In genomic region chr11:70729949-70730348, GRCh38 we compare ENCODE assay signal across 19 cellular contexts.
DNase-seq lines count a peak whose midpoint lies in the region; TF ChIP-seq lines count a peak whose summit lies in the region.
"Had no signal": no experiment of that assay in that cellular context is flagged by ENCODE, and none has a peak within 500 bp of the region (broad histone marks: within the 10 kb centered on the region; RNA-seq: fewer than 3 reads in every experiment).

No MANE protein-coding gene starts in this region.

- intact Hi-C loops in posterior vena cava (cut with DNase I), result no loop called here

- H3K27ac ChIP-seq in VCaP, result peak overlapping the region; percentile 66; the same call in 1 of the 2 replicates
- H3K27ac ChIP-seq: GM23248, PC-9 had no signal

- peak; percentile 31 for DNase-seq in NCI-H345 (lab: John Stamatoyannopoulos, UW)
- DNase-seq in NCI-H345 treated with DMSO at 0.1 percent for 48 hours (lab: John Stamatoyannopoulos, UW; ENCODE audit: unreplicated experiment), result no peak
- DNase-seq in MV-4-11 (lab: John Stamatoyannopoulos, UW), result peak; percentile 2
- DNase-seq in posterior vena cava (ENCODE audit: low spot score), result peak; percentile 61
- no peak for DNase-seq in NCI-H187 treated with DMSO at 0.1 percent for 48 hours (lab: John Stamatoyannopoulos, UW)
- DNase-seq in NCI-H2227 treated with DMSO at 0.1 percent for 48 hours (lab: John Stamatoyannopoulos, UW), result no peak
- no peak for DNase-seq in activated CD8-positive, alpha-beta memory T cell treated with anti-CD3 and anti-CD28 coated beads, Interleukin-2, amount 50 U/mL, for 48 hours
- DNase-seq: BE2C; CD4-positive, alpha-beta T cell; DMS53; EL; GM23248; Kasumi-1; MG63; NCI-H1092; NCI-H1694; NCI-H82; PC-9 had no signal

- TF ChIP-seq CTCF in VCaP (conservative IDR thresholded peaks at IDR 0.05), result no peak

Comparison
In these comparisons a context has a peak if more than half of its experiments do, and no peak if none do; other contexts are left out.
1. DNase-seq: peak in NCI-H345 (single experiment), MV-4-11 (single experiment) and posterior vena cava (single experiment); none in NCI-H345 treated with DMSO at 0.1 percent for 48 hours (single experiment), NCI-H187 treated with DMSO at 0.1 percent for 48 hours (single experiment), NCI-H2227 treated with DMSO at 0.1 percent for 48 hours (single experiment) and activated CD8-positive, alpha-beta memory T cell treated with anti-CD3 and anti-CD28 coated beads, Interleukin-2, amount 50 U/mL, for 48 hours (single experiment).